In genomic region chr17:57747221-57748017, GRCh38 we compare ENCODE assay signal across 8 cellular contexts. TPM values are rescaled to one million over a fixed set of nuclear protein-coding genes. Genes with fewer than 3 reads are reported as not detected.
DNase-seq lines count a peak whose midpoint lies in the region; ATAC-seq and TF ChIP-seq lines count a peak whose summit lies in the region.

No MANE protein-coding gene starts in this region.

- DNase-seq in COLO829 (ENCODE audit: low spot score): peak; percentile 60
- peak; percentile 75 for DNase-seq in NCI-H748 treated with DMSO at 0.1 percent for 48 hours (lab: John Stamatoyannopoulos, UW)
- DNase-seq in activated CD8-positive, alpha-beta memory T cell treated with anti-CD3 and anti-CD28 coated beads, Interleukin-2, amount 50 U/mL, for 1 hour (ENCODE audit: extremely low read depth): peak; percentile 17
- peak; percentile 56 for DNase-seq in fibroblast of gingiva (ENCODE audit: low read depth)
- DNase-seq in vagina (ENCODE audit: extremely low spot score in 2 of 2): no peak

- peak; percentile 44 for ATAC-seq in HG03342 (IDR thresholded peaks at IDR 0.05; ENCODE audit: unreplicated experiment)
- ATAC-seq in GM21825 (IDR thresholded peaks at IDR 0.05; ENCODE audit: unreplicated experiment): no peak

- TF ChIP-seq POLR2A in vagina (IDR thresholded peaks at IDR 0.05): no peak

- H3K79me2 ChIP-seq in neural cell (replicated peaks; ENCODE audit: insufficient read depth, low read length): no peaks in the 10 kb centered on the region

- H3K27ac ChIP-seq in neural cell (ENCODE audit: low read length): no peak overlapping the region
- no peak overlapping the region for H3K27ac ChIP-seq in vagina

- no peaks in the 10 kb centered on the region for H3F3A ChIP-seq in neural cell (ENCODE audit: insufficient read depth, low read length, poor library complexity, severe bottlenecking)

- TF ChIP-seq RAD21 in neural cell (conservative IDR thresholded peaks at IDR 0.05): peak; percentile 97

- H3K4me3 ChIP-seq in neural cell (ENCODE audit: low read length): no peak overlapping the region
- no peak overlapping the region for H3K4me3 ChIP-seq in vagina

- H4K20me1 ChIP-seq in neural cell (ENCODE audit: insufficient read depth): no peaks in the 10 kb centered on the region

- H2AFZ ChIP-seq in neural cell (ENCODE audit: low read depth, low read length): no peak overlapping the region

- H3K9ac ChIP-seq in neural cell (ENCODE audit: low read length): no peak overlapping the region

- H3K9me2 ChIP-seq in neural cell (ENCODE audit: insufficient read depth, low read length): no peaks in the 10 kb centered on the region

- no peaks in the 10 kb centered on the region for H3K27me3 ChIP-seq in neural cell (ENCODE audit: insufficient read depth, low read depth, low read length)
- H3K27me3 ChIP-seq in vagina: no peaks in the 10 kb centered on the region

- TF ChIP-seq EP300 in neural cell (conservative IDR thresholded peaks at IDR 0.05; ENCODE audit: poor library complexity, severe bottlenecking): no peak

- peak; percentile 94 for TF ChIP-seq CTCF in neural cell (IDR thresholded peaks at IDR 0.05; ENCODE audit: poor library complexity, severe bottlenecking)
- TF ChIP-seq CTCF in vagina (IDR thresholded peaks at IDR 0.05): peak; percentile 19 to 60 (median 58)

- intact Hi-C loops in vagina (cut with DNase I): loop anchor here (10.0 kb wide), 1 partner anchor 503 kb away; no protein-coding TSS in a partner anchor

- H3K36me3 ChIP-seq in neural cell (ENCODE audit: insufficient read depth, low read length) (no peaks in the 10 kb centered on the region), vagina (no peaks in the 10 kb centered on the region)

- no peak overlapping the region for H3K4me2 ChIP-seq in neural cell (ENCODE audit: low read length)

- H3K4me1 ChIP-seq in vagina: no peaks in the 10 kb centered on the region

- no peaks in the 10 kb centered on the region for H3K9me3 ChIP-seq in neural cell (ENCODE audit: low read length)
- H3K9me3 ChIP-seq in vagina: no peaks in the 10 kb centered on the region

TF ChIP-seq in neural cell, 6 proteins besides CTCF, POLR2A, EP300 and RAD21:
- no peak for TF ChIP-seq TAF1 (IDR thresholded peaks at IDR 0.05; ENCODE audit: low read depth)
- TF ChIP-seq EZH2 (IDR thresholded peaks at IDR 0.05; ENCODE audit: borderline replicate concordance, insufficient read depth, low read length, poor library complexity, severe bottlenecking): no peak
- TF ChIP-seq POLR2AphosphoS5 (IDR thresholded peaks at IDR 0.05): no peak
- peak; percentile 96 for TF ChIP-seq SMC3 (conservative IDR thresholded peaks at IDR 0.05; ENCODE audit: poor library complexity)
- no peak for TF ChIP-seq REST (IDR thresholded peaks at IDR 0.05; ENCODE audit: borderline replicate concordance)

RNA-seq across cellular contexts. Expression of gene CCDC182, which starts 2.3 kb away (rescaled TPM):
- not detected in 2 replicates for polyA plus RNA-seq in neural cell
- not detected in 2 replicates for polyA minus RNA-seq in neural cell
- not detected for total RNA-seq in vagina

Comparison
In these comparisons a context has a peak if more than half of its experiments do, and no peak if none do; other contexts are left out.
1. DNase-seq: peak in COLO829 (single experiment), NCI-H748 treated with DMSO at 0.1 percent for 48 hours (single experiment), activated CD8-positive, alpha-beta memory T cell treated with anti-CD3 and anti-CD28 coated beads, Interleukin-2, amount 50 U/mL, for 1 hour (single experiment) and fibroblast of gingiva (single experiment); none in vagina (0 of 2).